In genomic region chr17:73718912-73719311, GRCh38 we compare ENCODE assay signal across 18 cellular contexts.
DNase-seq lines count a peak whose midpoint lies in the region; ATAC-seq and TF ChIP-seq lines count a peak whose summit lies in the region.
"Had no signal": no experiment of that assay in that cellular context is flagged by ENCODE, and none has a peak within 500 bp of the region (broad histone marks: within the 10 kb centered on the region; RNA-seq: fewer than 3 reads in every experiment).

No MANE protein-coding gene starts in this region.

- peaks cover 12% of the 10 kb centered on the region for H3K9me3 Mint-ChIP-seq in glutamatergic neuron (ENCODE audit: unreplicated experiment)
- H3K9me3 Mint-ChIP-seq: activated naive CD8-positive, alpha-beta T cell treated with anti-CD3 and anti-CD28 coated beads, Interleukin-2, amount 10 ng/mL, durations not matched to agents 7 days and 5 days; nephron progenitor cell had no signal

- peaks cover 30% of the 10 kb centered on the region for H3K4me1 Mint-ChIP-seq in glutamatergic neuron (ENCODE audit: low read depth, unreplicated experiment)

- H3K36me3 Mint-ChIP-seq in glutamatergic neuron (ENCODE audit: unreplicated experiment) = no peaks in the 10 kb centered on the region
- H3K36me3 Mint-ChIP-seq: activated naive CD8-positive, alpha-beta T cell treated with anti-CD3 and anti-CD28 coated beads, Interleukin-2, amount 10 ng/mL, durations not matched to agents 7 days and 5 days had no signal

- TF ChIP-seq CTCF in glutamatergic neuron (IDR thresholded peaks at IDR 0.05; ENCODE audit: partially characterized antibody, unreplicated experiment) = no peak

- peak overlapping the region; percentile 45 for H3K4me3 Mint-ChIP-seq in glutamatergic neuron (ENCODE audit: unreplicated experiment)
- H3K4me3 Mint-ChIP-seq: activated naive CD8-positive, alpha-beta T cell treated with anti-CD3 and anti-CD28 coated beads, Interleukin-2, amount 10 ng/mL, durations not matched to agents 7 days and 5 days; nephron progenitor cell had no signal

- H3K27me3 Mint-ChIP-seq in glutamatergic neuron (ENCODE audit: unreplicated experiment) = peaks cover 4% of the 10 kb centered on the region

- no peak for ATAC-seq in GM19395 (IDR thresholded peaks at IDR 0.05; ENCODE audit: unreplicated experiment)

- H3K27ac Mint-ChIP-seq in glutamatergic neuron (ENCODE audit: unreplicated experiment) = peak overlapping the region; percentile 77
- H3K27ac Mint-ChIP-seq: activated naive CD8-positive, alpha-beta T cell treated with anti-CD3 and anti-CD28 coated beads, Interleukin-2, amount 10 ng/mL, durations not matched to agents 7 days and 5 days; nephron progenitor cell had no signal

- peak; percentile 18 for DNase-seq in NCI-H1092 treated with DMSO at 0.1 percent for 48 hours (lab: John Stamatoyannopoulos, UW)
- DNase-seq in NCI-H1092 (lab: John Stamatoyannopoulos, UW) = no peak
- peak; percentile 33 for DNase-seq in NCI-H2227 (lab: John Stamatoyannopoulos, UW; ENCODE audit: unreplicated experiment)
- DNase-seq in glutamatergic neuron = no peak
- peak; percentile 29 for DNase-seq in pons (ENCODE audit: low spot score)
- no peak for DNase-seq in putamen (ENCODE audit: low spot score)
- no peak for DNase-seq in kidney glomerular epithelial cell (lab: John Stamatoyannopoulos, UW)
- DNase-seq: 8988T; activated CD4-positive, alpha-beta T cell treated with anti-CD3 and anti-CD28 coated beads for 48 hours; activated naive CD8-positive, alpha-beta T cell treated with anti-CD3 and anti-CD28 coated beads, Interleukin-2, amount 10 ng/mL, durations not matched to agents 7 days and 5 days; activated T-cell treated with anti-CD3 and anti-CD28 coated beads for 4 hours; EL; foreskin melanocyte; NCI-H2081 treated with DMSO at 0.1 percent for 48 hours; NK-92 treated with Interleukin-12 subunit alpha and Interleukin-12 subunit beta, amount 100 ng/mL, for 24 hours; stimulated activated CD4-positive, alpha-beta T cell treated with anti-CD3 and anti-CD28 coated beads, Interleukin-4, amount 100 ng/mL, for 1 hour had no signal

Comparison
In these comparisons a context has a peak if more than half of its experiments do, and no peak if none do; other contexts are left out.
1. DNase-seq: peak in NCI-H1092 treated with DMSO at 0.1 percent for 48 hours (single experiment), NCI-H2227 (single experiment) and pons (single experiment); none in NCI-H1092 (single experiment), glutamatergic neuron (single experiment), putamen (single experiment) and kidney glomerular epithelial cell (single experiment).